ENCODE assay signal across 1 cellular context in the genomic region with DNA sequence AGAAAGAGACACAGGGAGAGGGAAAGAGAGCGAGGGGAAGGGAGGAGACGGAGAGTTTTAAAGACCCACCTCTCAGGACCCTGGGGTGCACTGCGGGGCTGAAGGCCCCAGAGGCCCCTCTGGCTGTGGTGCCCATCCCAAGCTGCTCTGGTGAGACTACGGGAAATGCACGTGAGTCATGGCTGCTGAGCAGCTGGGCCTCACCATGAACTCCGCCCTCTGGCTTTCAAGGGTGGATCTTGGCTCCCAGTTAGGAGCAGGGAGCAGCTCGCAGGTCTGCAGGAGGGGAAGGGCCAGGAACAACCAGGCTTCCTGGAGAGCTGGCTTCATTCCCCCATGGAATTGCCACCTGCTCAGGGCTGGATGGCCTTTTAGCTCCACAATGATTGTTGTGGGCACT.
A peak's percentile ranks its signal among the peaks of the same experiment; 100 is the strongest.
TF ChIP-seq lines count a peak whose summit lies in the region.

No MANE protein-coding gene starts in this region.

TF ChIP-seq in HepG2, 621 proteins besides CTCF, POLR2A, EP300 and RAD21 (continued from another document):
- TF ChIP-seq ZNF790 (CRISPR knock-in tag; IDR thresholded peaks at IDR 0.05; ENCODE audit: borderline replicate concordance) (no peak), HNRNPL (IDR thresholded peaks at IDR 0.05; ENCODE audit: low read depth, low read length) (no peak), ZNF367 (CRISPR knock-in tag; IDR thresholded peaks at IDR 0.05; ENCODE audit: borderline replicate concordance) (no peak), MIER2 (CRISPR knock-in tag; IDR thresholded peaks at IDR 0.05) (no peak), IRX3 (CRISPR knock-in tag; IDR thresholded peaks at IDR 0.05; ENCODE audit: borderline replicate concordance, low read depth) (no peak), BRCA1 (CRISPR knock-in tag; IDR thresholded peaks at IDR 0.05) (no peak), JUND (CRISPR knock-in tag; IDR thresholded peaks at IDR 0.05) (no peak), ZNF33A (CRISPR knock-in tag; IDR thresholded peaks at IDR 0.05; ENCODE audit: borderline replicate concordance) (no peak), MEIS2 (CRISPR knock-in tag; IDR thresholded peaks at IDR 0.05) (no peak), DBP (CRISPR knock-in tag; IDR thresholded peaks at IDR 0.05; ENCODE audit: not compliant biosample characterization) (no peak), SMAD9 (CRISPR knock-in tag; IDR thresholded peaks at IDR 0.05) (no peak), HNRNPH1 (optimal IDR thresholded peaks at IDR 0.05; ENCODE audit: low read depth, low read length) (no peak), ZNF772 (CRISPR knock-in tag; IDR thresholded peaks at IDR 0.05) (no peak), TEAD2 (CRISPR knock-in tag; IDR thresholded peaks at IDR 0.05) (no peak), NR3C1 (CRISPR knock-in tag; IDR thresholded peaks at IDR 0.05) (no peak), ZNF232 (CRISPR knock-in tag; IDR thresholded peaks at IDR 0.05; ENCODE audit: borderline replicate concordance) (no peak), ZMAT3 (CRISPR knock-in tag; conservative IDR thresholded peaks at IDR 0.05) (no peak), GABPB1 (CRISPR knock-in tag; IDR thresholded peaks at IDR 0.05) (0 out of 2 replicates have a peak, but pooled peaks have one; percentile 23), XRCC5 (optimal IDR thresholded peaks at IDR 0.05; ENCODE audit: low read length) (no peak), ZNF510 (CRISPR knock-in tag; IDR thresholded peaks at IDR 0.05; ENCODE audit: low read depth) (no peak)
- TF ChIP-seq, protein P1, sequence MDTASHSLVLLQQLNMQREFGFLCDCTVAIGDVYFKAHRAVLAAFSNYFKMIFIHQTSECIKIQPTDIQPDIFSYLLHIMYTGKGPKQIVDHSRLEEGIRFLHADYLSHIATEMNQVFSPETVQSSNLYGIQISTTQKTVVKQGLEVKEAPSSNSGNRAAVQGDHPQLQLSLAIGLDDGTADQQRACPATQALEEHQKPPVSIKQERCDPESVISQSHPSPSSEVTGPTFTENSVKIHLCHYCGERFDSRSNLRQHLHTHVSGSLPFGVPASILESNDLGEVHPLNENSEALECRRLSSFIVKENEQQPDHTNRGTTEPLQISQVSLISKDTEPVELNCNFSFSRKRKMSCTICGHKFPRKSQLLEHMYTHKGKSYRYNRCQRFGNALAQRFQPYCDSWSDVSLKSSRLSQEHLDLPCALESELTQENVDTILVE (CRISPR knock-in tag; IDR thresholded peaks at IDR 0.05) = no peak
- TF ChIP-seq, protein P2, sequence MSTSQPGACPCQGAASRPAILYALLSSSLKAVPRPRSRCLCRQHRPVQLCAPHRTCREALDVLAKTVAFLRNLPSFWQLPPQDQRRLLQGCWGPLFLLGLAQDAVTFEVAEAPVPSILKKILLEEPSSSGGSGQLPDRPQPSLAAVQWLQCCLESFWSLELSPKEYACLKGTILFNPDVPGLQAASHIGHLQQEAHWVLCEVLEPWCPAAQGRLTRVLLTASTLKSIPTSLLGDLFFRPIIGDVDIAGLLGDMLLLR (CRISPR knock-in tag; IDR thresholded peaks at IDR 0.05) = no peak
